11 cellular contexts compared by ENCODE assay signal in the genomic region with DNA sequence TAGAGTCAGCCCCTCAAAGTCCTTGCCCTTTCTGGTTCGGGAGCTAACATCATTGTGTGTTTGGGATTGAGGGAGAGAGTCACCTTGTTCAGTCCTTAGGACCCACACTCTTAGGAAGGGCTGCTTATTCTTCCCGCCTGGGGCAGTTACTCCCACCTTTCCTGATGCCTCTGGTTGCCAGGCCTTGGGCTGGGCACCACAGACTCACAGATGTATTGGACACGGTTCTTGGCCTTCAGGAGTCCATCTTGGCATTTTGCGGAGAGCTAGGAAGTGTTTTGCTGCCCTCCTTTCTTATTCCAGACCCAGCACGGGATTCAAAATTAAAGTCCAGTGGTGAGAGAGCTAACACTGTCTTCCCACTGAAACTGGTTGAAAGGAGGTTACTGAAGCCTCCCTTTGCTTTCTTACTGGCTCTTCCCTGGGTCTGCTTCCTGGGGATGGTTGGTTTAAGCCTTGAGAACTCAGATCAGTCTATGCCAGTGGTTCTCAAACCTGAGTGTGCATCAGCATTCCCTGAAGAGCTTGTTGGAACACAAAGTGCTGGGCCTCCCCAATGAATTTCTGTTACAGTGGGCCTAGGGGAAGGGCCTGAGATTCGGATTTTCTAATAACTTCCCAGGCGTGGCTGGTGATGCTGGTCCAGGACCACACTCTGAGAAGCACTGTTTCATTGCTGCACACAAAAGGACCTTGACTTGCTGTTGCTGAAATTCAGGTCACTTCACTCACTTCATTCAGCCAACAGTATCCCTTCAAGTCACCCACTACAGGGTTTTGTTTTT. TPM values are rescaled to one million over a fixed set of nuclear protein-coding genes. Genes with fewer than 3 reads are reported as not detected.
DNase-seq lines count a peak whose midpoint lies in the region; ATAC-seq, FAIRE-seq and TF ChIP-seq lines count a peak whose summit lies in the region.
"Had no signal": no experiment of that assay in that cellular context is flagged by ENCODE, and none has a peak within 500 bp of the region (broad histone marks: within the 10 kb centered on the region; RNA-seq: fewer than 3 reads in every experiment).

No MANE protein-coding gene starts in this region.

- H3K36me3 Mint-ChIP-seq in CD4-positive, alpha-beta T cell (ENCODE audit: low read depth): no peaks in the 10 kb centered on the region
- no peaks in the 10 kb centered on the region for H3K36me3 Mint-ChIP-seq in nephron (ENCODE audit: low read depth)

- ATAC-seq in CD4-positive, alpha-beta T cell (ENCODE audit: poor library complexity): no peak
- no peak for ATAC-seq in GM12878
- ATAC-seq in mucosa of descending colon: no peak
- no peak for ATAC-seq in GM21526 (IDR thresholded peaks at IDR 0.05; ENCODE audit: low FRiP score, unreplicated experiment)
- ATAC-seq in GM19035 (IDR thresholded peaks at IDR 0.05; ENCODE audit: unreplicated experiment): no peak

- no peak overlapping the region for H3K4me2 ChIP-seq in GM12878 (ENCODE audit: control insufficient read depth, insufficient read depth)

- H3K4me1 ChIP-seq in HEK293 (ENCODE audit: control insufficient read depth, insufficient read depth, low read length) (peaks cover 4% of the 10 kb centered on the region; the same call in 1 of the 2 replicates), GM12878 (ENCODE audit: control insufficient read depth, insufficient read depth, low read length) (no peaks in the 10 kb centered on the region; the same call in 1 of the 2 replicates), mucosa of descending colon (ENCODE audit: low read depth) (peaks cover 12% of the 10 kb centered on the region), colonic mucosa (no peaks in the 10 kb centered on the region)

- CTCF ChIA-PET in CD4-positive, alpha-beta T cell (lab: Charles Lee): no interaction called here
- CTCF ChIA-PET in HEK293 (lab: Yijun Ruan, JAX): interaction anchor here (0.7 to 1.2 kb wide), 4 partner anchors 59 to 224 kb away, joined by 4 to 7 read pairs (median 4); no protein-coding TSS in a partner anchor
- CTCF ChIA-PET in GM12878 (lab: Yijun Ruan, JAX): interaction anchor here (1.0 to 1.2 kb wide), 2 partner anchors 9 to 35 kb away, joined by 3 to 7 read pairs; no protein-coding TSS in a partner anchor

- no peaks in the 10 kb centered on the region for H3K9me3 ChIP-seq in CD4-positive, alpha-beta T cell (ENCODE audit: control insufficient read depth, low read length)
- H3K9me3 ChIP-seq in HEK293 (ENCODE audit: control insufficient read depth, insufficient read depth, low read depth, low read length) (no peaks in the 10 kb centered on the region), GM12878 (replicated peaks; ENCODE audit: control insufficient read depth, insufficient read depth, low read length) (no peaks in the 10 kb centered on the region), mucosa of descending colon (no peaks in the 10 kb centered on the region), colonic mucosa (no peaks in the 10 kb centered on the region)

- RAD21 ChIA-PET in GM12878 (lab: Charles Lee; ENCODE audit: unreplicated experiment): interaction anchor here (1.2 kb wide), 1 partner anchor 61 kb away, joined by 4 read pairs; no protein-coding TSS in a partner anchor

- H3K4me3 Mint-ChIP-seq in CD4-positive, alpha-beta T cell: peak overlapping the region; percentile 80
- H3K4me3 Mint-ChIP-seq in nephron: peak overlapping the region; percentile 81 to 87 (median 84)

- H3K79me2 ChIP-seq in GM12878 (ENCODE audit: control insufficient read depth, insufficient read depth, low read length): no peaks in the 10 kb centered on the region

- H3K27me3 ChIP-seq in CD4-positive, alpha-beta T cell (ENCODE audit: control insufficient read depth, insufficient read depth, low read length): no peaks in the 10 kb centered on the region
- H3K27me3 ChIP-seq in GM12878 (replicated peaks in 1 of 2; ENCODE audit: control insufficient read depth in 2 of 2, insufficient read depth in 2 of 2, low read length in 1 of 2) (no peaks in the 10 kb centered on the region; a peak in 1 of 4 replicates), colonic mucosa (no peaks in the 10 kb centered on the region)

- no peak for TF ChIP-seq EP300 in GM12878 (IDR thresholded peaks at IDR 0.05; ENCODE audit: borderline replicate concordance in 1 of 2, control insufficient read depth in 1 of 2, low read depth in 2 of 2, low read length in 2 of 2)

- peak; percentile 61 for FAIRE-seq in GM12878 (lab: Jason Lieb, UNC)

- no peak overlapping the region for H3K27ac Mint-ChIP-seq in CD4-positive, alpha-beta T cell
- peak overlapping the region in 1 of 3 experiments; percentile 55 for H3K27ac Mint-ChIP-seq in nephron

- SMC1A ChIA-PET in GM12878 (lab: Charles Lee; ENCODE audit: uncharacterized antibody, unreplicated experiment): interaction anchor here (1.2 to 1.5 kb wide), 2 partner anchors 9 to 61 kb away, joined by 3 to 6 read pairs; no protein-coding TSS in a partner anchor

- H3K4me3 ChIP-seq in HEK293 (ENCODE audit: low read depth, low read length) (no peak overlapping the region), GM12878 (no peak overlapping the region), mucosa of descending colon (no peak overlapping the region), colonic mucosa (no peak overlapping the region)

- H3K36me3 ChIP-seq in HEK293 (ENCODE audit: control insufficient read depth in 2 of 2, insufficient read depth in 1 of 2, low read length in 2 of 2) (no peaks in the 10 kb centered on the region), GM12878 (ENCODE audit: control insufficient read depth in 2 of 2, insufficient read depth in 2 of 2, low read length in 1 of 2) (no peaks in the 10 kb centered on the region), mucosa of descending colon (ENCODE audit: low read depth) (no peaks in the 10 kb centered on the region), colonic mucosa (no peaks in the 10 kb centered on the region)

- no peaks in the 10 kb centered on the region for H4K20me1 ChIP-seq in GM12878 (ENCODE audit: control insufficient read depth, insufficient read depth)

- TSS peak; percentile 47 for BruUV-seq in GM12878 (replicated peaks; lab: Mats Ljungman, UMichigan)

- no peak for TF ChIP-seq POLR2A in GM12878 (IDR thresholded peaks at IDR 0.05; ENCODE audit: low read depth, low read length)

- in situ Hi-C loops in GM12878 (cut with MboI): no loop called here

- H3K4me1 Mint-ChIP-seq in CD4-positive, alpha-beta T cell (ENCODE audit: low read depth): peaks cover 14% of the 10 kb centered on the region
- H3K4me1 Mint-ChIP-seq in nephron: peaks cover 7% of the 10 kb centered on the region

- no peak overlapping the region for H2AFZ ChIP-seq in GM12878 (ENCODE audit: control insufficient read depth, low read depth, low read length)

- intact Hi-C loops in CD4-positive, alpha-beta T cell (cut with DNase I, micrococcal nuclease): loop anchor here in 1 of 2 experiments (10.0 kb wide), 1 partner anchor 61 kb away; a partner anchor contains a TSS
- intact Hi-C loops in GM12878 (cut with micrococcal nuclease; ENCODE audit: unreplicated experiment) (no loop called here), mucosa of descending colon (cut with DNase I, micrococcal nuclease) (no loop called here), colonic mucosa (cut with DNase I) (no loop called here)

- no peak for DNase-seq in CD4-positive, alpha-beta T cell
- DNase-seq in GM12878 (ENCODE audit: low read depth, low spot score) (no peak), mucosa of descending colon (no peak), colonic mucosa (no peak)
- DNase-seq: mesendoderm, NCI-H1694, T1000 had no signal

- H3K9ac ChIP-seq in GM12878 (ENCODE audit: control insufficient read depth, insufficient read depth, low read length): no peak overlapping the region
- H3K9ac ChIP-seq in colonic mucosa (ENCODE audit: low read depth in 2 of 2, low read length in 2 of 2): no peak overlapping the region

- TF ChIP-seq CTCF in CD4-positive, alpha-beta T cell (IDR thresholded peaks at IDR 0.05): no peak
- TF ChIP-seq CTCF in HEK293 (tag by site-specific recombination; IDR thresholded peaks at IDR 0.05) (no peak), GM12878 (IDR thresholded peaks at IDR 0.05 in 2 of 3, conservative IDR thresholded peaks at IDR 0.05 in 1 of 3; ENCODE audit: control insufficient read depth in 2 of 3, extremely low read depth in 1 of 3, insufficient read depth in 1 of 3, low read depth in 3 of 3, low read length in 3 of 3) (no peak), nephron (IDR thresholded peaks at IDR 0.05; ENCODE audit: unreplicated experiment in 3 of 3) (no peak), mucosa of descending colon (IDR thresholded peaks at IDR 0.05) (no peak), colonic mucosa (IDR thresholded peaks at IDR 0.05) (no peak)

- peaks cover 24% of the 10 kb centered on the region for H3K27me3 Mint-ChIP-seq in CD4-positive, alpha-beta T cell
- H3K27me3 Mint-ChIP-seq in nephron (ENCODE audit: low read depth): peaks cover 29% of the 10 kb centered on the region

- no peak for TF ChIP-seq RAD21 in GM12878 (IDR thresholded peaks at IDR 0.05; ENCODE audit: insufficient read depth, low read depth, low read length)

- WGBS in GM12878 (ENCODE audit: insufficient coverage, insufficient replicate concordance, low lambda C conversion rate, missing lambda C conversion rate): 60% methylated on average over 7 of the region's 7 CpGs

- POLR2A ChIA-PET in CD4-positive, alpha-beta T cell (lab: Charles Lee): no interaction called here
- POLR2A ChIA-PET in HEK293 (lab: Yijun Ruan, JAX): interaction anchor here (0.6 kb wide), 1 partner anchor 686 kb away, joined by 3 read pairs; no protein-coding TSS in a partner anchor
- POLR2A ChIA-PET in GM12878 (lab: Charles Lee): no interaction called here

- H3K9me3 Mint-ChIP-seq in CD4-positive, alpha-beta T cell: no peaks in the 10 kb centered on the region
- H3K9me3 Mint-ChIP-seq in nephron: peaks cover 2% of the 10 kb centered on the region

- H3K27ac ChIP-seq in CD4-positive, alpha-beta T cell (ENCODE audit: low read depth, low read length): no peak overlapping the region
- no peak overlapping the region for H3K27ac ChIP-seq in HEK293 (ENCODE audit: extremely low read depth, low read depth, low read length)
- H3K27ac ChIP-seq in GM12878 (ENCODE audit: control insufficient read depth, insufficient read depth): no peak overlapping the region
- H3K27ac ChIP-seq in colonic mucosa: no peak overlapping the region

RNA-seq across cellular contexts. Expression of a gene that starts 1.4 kb away (rescaled TPM):
- total RNA-seq in CD4-positive, alpha-beta T cell: 1 to 10 TPM; 1.2 to 1.6 TPM
- total RNA-seq in GM12878 (2013; cell fraction: nucleolus; rRNA removed): 3.7 and 5.0 TPM in 2 replicates
- 5.0 and 5.8 TPM in 2 replicates for total RNA-seq in GM12878 (2014; rRNA removed)
- 3.4 and 3.5 TPM in 2 replicates for total RNA-seq in GM12878 (2014; rRNA removed; fragmentation: Illumina TruSeq; extraction: Trizol)
- 7.3 and 7.7 TPM in 2 replicates for total RNA-seq in GM12878 (2021)
- polyA plus RNA-seq in GM12878 (2011; ENCODE audit: low read depth): 0.49 TPM
- 0.39 and 0.77 TPM in 2 replicates for polyA plus RNA-seq in GM12878 (2011; rRNA removed)
- polyA plus RNA-seq in GM12878 (2011; cell fraction: cytosol; rRNA removed): 0.46 and 0.74 TPM in 2 replicates
- 1.1 and 1.2 TPM in 2 replicates for polyA plus RNA-seq in GM12878 (2011; cell fraction: nucleus; rRNA removed)
- 0.91 and 1.3 TPM in 2 replicates for polyA plus RNA-seq in GM12878 (2012)
- 2.8 and 4.5 TPM in 2 replicates for polyA plus RNA-seq in GM12878 (2014; fragmentation: Illumina TruSeq; extraction: Trizol)
- polyA plus RNA-seq in GM12878 (2014; fragmentation: Nextera tagmentation; extraction: Ambion mirVana): under 1 TPM; 0.11 to 0.26 TPM
- polyA plus RNA-seq in GM12878 (2014; rRNA removed): 5.0 and 5.7 TPM in 2 replicates
- 1 to 10 TPM; 3.5 to 3.7 TPM for polyA plus RNA-seq in GM12878 (2016; fragmentation: Nextera tagmentation; extraction: Ambion mirVana)
- polyA minus RNA-seq in GM12878 (2011; rRNA and poly(A)+ RNA removed): 0.77 and 1.2 TPM in 2 replicates
- 2.0 and 2.1 TPM in 2 replicates for polyA minus RNA-seq in GM12878 (2011; cell fraction: cytosol; rRNA and poly(A)+ RNA removed)
- polyA minus RNA-seq in GM12878 (2011; cell fraction: nucleus; rRNA and poly(A)+ RNA removed): 0.85 and 1.7 TPM in 2 replicates
- total RNA-seq in mucosa of descending colon: 1 to 10 TPM; 2.9 to 5.3 (median 3.4) TPM
- 1 to 10 TPM; 3.2 to 4.3 TPM for total RNA-seq in colonic mucosa

RNA-seq across cellular contexts. Expression of a gene that starts 28.4 kb away (rescaled TPM):
- 1 to 10 TPM; 5.7 to 6.2 TPM for total RNA-seq in CD4-positive, alpha-beta T cell
- 15.8 and 16.5 TPM in 2 replicates for total RNA-seq in GM12878 (2013; cell fraction: nucleolus; rRNA removed)
- total RNA-seq in GM12878 (2014; rRNA removed) (4.9 and 8.2 TPM in 2 replicates), GM12878 (2014; rRNA removed; fragmentation: Illumina TruSeq; extraction: Trizol) (5.5 TPM in 2 replicates), GM12878 (2021) (7.0 and 7.2 TPM in 2 replicates), mucosa of descending colon (10 to 100 TPM; 16.2 to 21.6 (median 16.3) TPM), colonic mucosa (10 to 100 TPM; 15.2 to 17.1 TPM)
- 3.0 TPM for polyA plus RNA-seq in GM12878 (2011; ENCODE audit: low read depth)
- polyA plus RNA-seq in GM12878 (2011; rRNA removed) (7.4 and 11.3 TPM in 2 replicates), GM12878 (2014; fragmentation: Illumina TruSeq; extraction: Trizol) (7.1 and 7.2 TPM in 2 replicates), GM12878 (2014; fragmentation: Nextera tagmentation; extraction: Ambion mirVana) (1 to 10 TPM; 1.9 to 2.5 TPM), GM12878 (2014; rRNA removed) (7.5 and 8.9 TPM in 2 replicates), GM12878 (2016; fragmentation: Nextera tagmentation; extraction: Ambion mirVana) (10 to 100 TPM; 10.9 to 11.9 TPM)
- 22.0 TPM in 2 replicates for polyA plus RNA-seq in GM12878 (2011; cell fraction: cytosol; rRNA removed)
- 8.9 and 10.6 TPM in 2 replicates for polyA plus RNA-seq in GM12878 (2011; cell fraction: nucleus; rRNA removed)
- polyA plus RNA-seq in GM12878 (2012): 3.1 and 3.6 TPM in 2 replicates
- 20.3 and 21.1 TPM in 2 replicates for polyA minus RNA-seq in GM12878 (2011; rRNA and poly(A)+ RNA removed)
- 5.1 and 6.4 TPM in 2 replicates for polyA minus RNA-seq in GM12878 (2011; cell fraction: cytosol; rRNA and poly(A)+ RNA removed)
- polyA minus RNA-seq in GM12878 (2011; cell fraction: nucleus; rRNA and poly(A)+ RNA removed): 5.9 and 11.1 TPM in 2 replicates
